18 cellular contexts compared by ENCODE assay signal in genomic region chr3:117234321-117234720, GRCh38.
"Had no signal": no experiment of that assay in that cellular context is flagged by ENCODE, and none has a peak within 500 bp of the region (broad histone marks: within the 10 kb centered on the region; RNA-seq: fewer than 3 reads in every experiment).

No MANE protein-coding gene starts in this region.

- H3K4me3 Mint-ChIP-seq: dendritic cell treated with granulocyte-macrophage colony-stimulating factor and Interleukin-4, amounts not matched to agents 40 ng/mL and 50 ng/mL, for 4 days; natural killer cell; stimulated activated naive CD8-positive, alpha-beta T cell treated with anti-CD3 and anti-CD28 coated beads, Interleukin-15, amount 100 ng/mL, for 72 hours had no signal

- H3K9me3 Mint-ChIP-seq: dendritic cell treated with granulocyte-macrophage colony-stimulating factor and Interleukin-4, amounts not matched to agents 40 ng/mL and 50 ng/mL, for 4 days had no signal

- H3K36me3 Mint-ChIP-seq: activated naive CD4-positive, alpha-beta T cell treated with anti-CD3 and anti-CD28 coated beads, Interleukin-2, amount 50 U/mL, for 72 hours; natural killer cell had no signal

- H3K27me3 Mint-ChIP-seq: dendritic cell treated with granulocyte-macrophage colony-stimulating factor and Interleukin-4, amounts not matched to agents 40 ng/mL and 50 ng/mL, for 4 days; stimulated activated naive CD8-positive, alpha-beta T cell treated with anti-CD3 and anti-CD28 coated beads, Interleukin-15, amount 100 ng/mL, for 72 hours had no signal

- DNase-seq: activated CD4-positive, alpha-beta T cell treated with anti-CD3 and anti-CD28 coated beads for 1 hour; activated CD4-positive, alpha-beta T cell treated with anti-CD3 and anti-CD28 coated beads, Interleukin-2, amount 50 U/mL, for 48 hours; activated gamma-delta T cell; adrenal gland; cerebellar nuclear complex; effector CD8-positive, alpha-beta T cell; esophagus squamous epithelium; left cardiac atrium; mesendoderm; natural killer cell; pancreas; stimulated activated CD4-positive, alpha-beta T cell treated with anti-CD3 and anti-CD28 coated beads, Interleukin-4, amount 100 ng/mL, for 1 hour; stimulated activated naive CD8-positive, alpha-beta T cell treated with anti-CD3 and anti-CD28 coated beads, Interleukin-15, amount 100 ng/mL, for 72 hours; trophoblast cell; WERI-Rb-1 had no signal

- H3K4me1 Mint-ChIP-seq: natural killer cell; stimulated activated naive CD8-positive, alpha-beta T cell treated with anti-CD3 and anti-CD28 coated beads, Interleukin-15, amount 100 ng/mL, for 72 hours had no signal

- ATAC-seq: activated naive CD4-positive, alpha-beta T cell treated with anti-CD3 and anti-CD28 coated beads, Interleukin-2, amount 50 U/mL, for 72 hours; left cardiac atrium; natural killer cell; pancreas; sciatic nerve; stimulated activated naive CD8-positive, alpha-beta T cell treated with anti-CD3 and anti-CD28 coated beads, Interleukin-15, amount 100 ng/mL, for 72 hours had no signal

- H3K27ac Mint-ChIP-seq: activated naive CD4-positive, alpha-beta T cell treated with anti-CD3 and anti-CD28 coated beads, Interleukin-2, amount 50 U/mL, for 72 hours; dendritic cell treated with granulocyte-macrophage colony-stimulating factor and Interleukin-4, amounts not matched to agents 40 ng/mL and 50 ng/mL, for 4 days; natural killer cell; stimulated activated naive CD8-positive, alpha-beta T cell treated with anti-CD3 and anti-CD28 coated beads, Interleukin-15, amount 100 ng/mL, for 72 hours had no signal
